In genomic region chr15:74322558-74323180, GRCh38 we compare ENCODE assay signal across 8 cellular contexts. TPM values are rescaled to one million over a fixed set of nuclear protein-coding genes. Genes with fewer than 3 reads are reported as not detected.
DNase-seq lines count a peak whose midpoint lies in the region; ATAC-seq and TF ChIP-seq lines count a peak whose summit lies in the region.

No MANE protein-coding gene starts in this region.

- ATAC-seq in DND-41 (ENCODE audit: insufficient read depth, low read depth): peak; percentile 85
- ATAC-seq in gastroesophageal sphincter: peak; percentile 57
- no peak for ATAC-seq in GM19035 (IDR thresholded peaks at IDR 0.05; ENCODE audit: unreplicated experiment)

- no peaks in the 10 kb centered on the region for H3K79me2 ChIP-seq in DND-41 (ENCODE audit: insufficient read depth, low read length)

- no peaks in the 10 kb centered on the region for H4K20me1 ChIP-seq in DND-41 (ENCODE audit: insufficient read depth, low read length)

- no peak for TF ChIP-seq EP300 in gastroesophageal sphincter (IDR thresholded peaks at IDR 0.05)

- H2AFZ ChIP-seq in DND-41 (ENCODE audit: low read depth, low read length): no peak overlapping the region

- H3K4me1 ChIP-seq in DND-41 (ENCODE audit: insufficient read depth, low read length) (no peaks in the 10 kb centered on the region), gastroesophageal sphincter (peaks cover 0 to 29% (median 18%) of the 10 kb centered on the region in 3 donors), vagina (peaks cover 29% of the 10 kb centered on the region)

- no peak overlapping the region for H3K27ac ChIP-seq in DND-41 (ENCODE audit: low read length)
- H3K27ac ChIP-seq in gastroesophageal sphincter: no peak overlapping the region
- H3K27ac ChIP-seq in vagina: no peak overlapping the region

- WGBS in gastroesophageal sphincter (ENCODE audit: low coverage in 1 of 2), 2 donors: 70% methylated on average over 2 of the region's 6 CpGs

- peaks cover 2% of the 10 kb centered on the region for H3K27me3 ChIP-seq in DND-41 (ENCODE audit: insufficient read depth, low read length, poor library complexity)
- H3K27me3 ChIP-seq in gastroesophageal sphincter: peaks cover 33% of the 10 kb centered on the region
- no peaks in the 10 kb centered on the region for H3K27me3 ChIP-seq in vagina

- H3K4me3 ChIP-seq in DND-41 (ENCODE audit: low read depth in 1 of 2, low read length in 2 of 2): no peak overlapping the region
- no peak overlapping the region for H3K4me3 ChIP-seq in gastroesophageal sphincter
- no peak overlapping the region for H3K4me3 ChIP-seq in vagina

- no peak overlapping the region for H3K4me2 ChIP-seq in DND-41 (ENCODE audit: insufficient read depth, low read length)

- DNase-seq in DND-41 (peak; percentile 55), KBM-7 (peak; percentile 84), SK-N-DZ (ENCODE audit: low spot score) (peak; percentile 78), pons (ENCODE audit: low spot score) (peak; percentile 24), vagina (ENCODE audit: extremely low spot score in 2 of 2) (no peak)
- peak; percentile 7 to 41 (median 22) for DNase-seq in activated naive CD4-positive, alpha-beta T cell (lab: John Stamatoyannopoulos, UW)

- H3K9me3 ChIP-seq in DND-41 (ENCODE audit: insufficient read depth, low read length, severe bottlenecking) (no peaks in the 10 kb centered on the region), gastroesophageal sphincter (no peaks in the 10 kb centered on the region), vagina (no peaks in the 10 kb centered on the region)

- H3K36me3 ChIP-seq in DND-41 (ENCODE audit: insufficient read depth, low read length) (no peaks in the 10 kb centered on the region), gastroesophageal sphincter (no peaks in the 10 kb centered on the region), vagina (no peaks in the 10 kb centered on the region)

- H3K9ac ChIP-seq in DND-41 (ENCODE audit: low read depth, low read length): no peak overlapping the region

- peak; percentile 80 for TF ChIP-seq CTCF in DND-41 (IDR thresholded peaks at IDR 0.05; ENCODE audit: borderline replicate concordance, extremely low read depth, low read length, poor library complexity, severe bottlenecking)
- peak in 3 of 4 experiments; percentile 73 to 84 (median 79) for TF ChIP-seq CTCF in gastroesophageal sphincter (IDR thresholded peaks at IDR 0.05)
- peak; percentile 56 to 77 (median 74) for TF ChIP-seq CTCF in vagina (IDR thresholded peaks at IDR 0.05)

- intact Hi-C loops in vagina (cut with DNase I): no loop called here

- in situ Hi-C loops in KBM-7 (cut with MboI; ENCODE audit: low pct_unique_long_range_greater_than_20kb, low sequenced_read_pairs): loop anchor here (25.0 kb wide), 2 partner anchors 185 to 1635 kb away; partner anchors contain the start of genes BBS4, HIGD2B and ISLR2

- no peak for TF ChIP-seq POLR2A in gastroesophageal sphincter (IDR thresholded peaks at IDR 0.05)
- no peak for TF ChIP-seq POLR2A in vagina (IDR thresholded peaks at IDR 0.05)

RNA-seq across cellular contexts. Expression of gene CYP11A1, which starts 44.8 kb away (rescaled TPM):
- polyA plus RNA-seq in SK-N-DZ (2014; cell fraction: cytosol; rRNA removed): not detected in 2 replicates
- polyA plus RNA-seq in SK-N-DZ (2014; cell fraction: nucleus; rRNA removed): not detected in 2 replicates
- 1 to 10 TPM in 3 of 4 donors, under 1 TPM in 1; 0.67 to 3.7 (median 2.7) TPM for total RNA-seq in gastroesophageal sphincter
- 8.8 TPM for total RNA-seq in vagina

Comparison
In these comparisons a context has a peak if more than half of its experiments do, and no peak if none do; other contexts are left out.
1. DNase-seq: peak in DND-41 (single experiment), KBM-7 (single experiment), SK-N-DZ (single experiment), activated naive CD4-positive, alpha-beta T cell (4 of 4) and pons (single experiment); none in vagina (0 of 2).
2. Peak in every context shown above with its lines, with median percentiles within 50 percentile points of each other: CTCF ChIP-seq.